ENCODE assay signal across 14 cellular contexts in the genomic region with DNA sequence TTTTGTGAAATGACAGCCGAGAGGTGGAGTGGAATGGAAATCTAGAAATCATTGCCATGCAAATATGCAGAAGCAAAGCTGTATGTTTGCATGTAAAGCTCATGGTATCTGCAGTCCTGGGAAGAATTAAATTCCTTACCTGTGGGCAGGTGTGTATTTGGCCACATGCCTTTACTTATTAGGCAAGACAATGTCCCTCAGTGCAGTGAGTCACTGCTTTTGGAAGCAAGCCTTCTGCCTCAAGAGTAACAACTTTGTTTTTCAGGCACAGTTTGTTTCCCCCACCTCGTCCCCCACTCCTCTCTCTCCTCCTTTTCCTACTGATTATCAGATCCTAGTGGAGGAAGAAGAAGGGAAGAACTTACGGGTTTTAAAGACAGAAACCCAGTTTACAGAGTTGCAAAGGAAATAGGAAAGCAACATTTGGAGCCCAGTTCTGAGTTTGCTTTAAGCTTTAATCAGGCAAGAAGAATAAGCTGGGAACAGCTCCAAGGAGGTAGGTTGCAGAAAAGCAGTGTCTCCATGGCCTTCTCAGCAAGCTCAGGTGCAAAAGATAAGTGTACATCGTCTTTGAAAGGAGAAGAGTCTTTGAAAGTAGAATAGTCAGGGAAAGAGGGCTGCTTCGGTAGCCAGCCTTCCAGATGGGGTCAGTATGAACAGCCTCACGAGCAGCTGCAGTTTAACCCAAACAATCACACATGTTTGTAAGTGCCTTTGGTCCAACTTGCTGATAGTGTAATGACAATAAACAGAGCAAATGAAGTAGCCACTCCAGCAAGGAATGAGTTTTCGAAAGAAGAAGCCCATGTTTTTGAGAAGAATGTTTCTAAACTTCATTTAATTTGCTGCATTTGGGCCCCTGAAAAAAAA.
DNase-seq lines count a peak whose midpoint lies in the region; ATAC-seq, FAIRE-seq and TF ChIP-seq lines count a peak whose summit lies in the region.
"Had no signal": no experiment of that assay in that cellular context is flagged by ENCODE, and none has a peak within 500 bp of the region (broad histone marks: within the 10 kb centered on the region; RNA-seq: fewer than 3 reads in every experiment).

No MANE protein-coding gene starts in this region.

- H3K4me3 Mint-ChIP-seq in naive thymus-derived CD8-positive, alpha-beta T cell = no peak overlapping the region
- H3K4me3 Mint-ChIP-seq: stimulated activated naive CD8-positive, alpha-beta T cell treated with anti-CD3 and anti-CD28 coated beads, Interleukin-15, amount 100 ng/mL, for 72 hours had no signal

- no TSS peak for BruUV-seq in HCT116 (replicated peaks; lab: Mats Ljungman, UMichigan)
- no TSS peak for BruUV-seq in PC-9 (replicated peaks; lab: Mats Ljungman, UMichigan)

- no peaks in the 10 kb centered on the region for H3K27me3 Mint-ChIP-seq in naive thymus-derived CD8-positive, alpha-beta T cell
- H3K27me3 Mint-ChIP-seq: stimulated activated naive CD8-positive, alpha-beta T cell treated with anti-CD3 and anti-CD28 coated beads, Interleukin-15, amount 100 ng/mL, for 72 hours had no signal

- H3K4me1 ChIP-seq in HCT116 (ENCODE audit: control insufficient read depth in 1 of 2, insufficient read depth in 2 of 2, low read length in 2 of 2) (peaks cover 15 to 17% of the 10 kb centered on the region in 2 experiments), PC-9 (replicated peaks; ENCODE audit: insufficient read depth) (peaks cover 22% of the 10 kb centered on the region), pancreas (peaks cover 13 to 18% (median 17%) of the 10 kb centered on the region in 3 donors)

- peak; percentile 82 for ATAC-seq in HCT116
- peak; percentile 96 to 98 (median 96) for ATAC-seq in pancreas
- no peak for ATAC-seq in naive thymus-derived CD8-positive, alpha-beta T cell
- no peak for ATAC-seq in HG02970 (IDR thresholded peaks at IDR 0.05; ENCODE audit: low FRiP score, unreplicated experiment)
- ATAC-seq in HG03342 (IDR thresholded peaks at IDR 0.05; ENCODE audit: unreplicated experiment) = no peak
- ATAC-seq in HG02642 (IDR thresholded peaks at IDR 0.05; ENCODE audit: poor library complexity, unreplicated experiment) = no peak
- ATAC-seq: GM12878; stimulated activated naive CD8-positive, alpha-beta T cell treated with anti-CD3 and anti-CD28 coated beads, Interleukin-15, amount 100 ng/mL, for 72 hours had no signal

- 12 to 13% methylated on average over 7 of the region's 7 CpGs for WGBS in pancreas, 2 donors

- no peaks in the 10 kb centered on the region for H3K36me3 Mint-ChIP-seq in naive thymus-derived CD8-positive, alpha-beta T cell

- no peaks in the 10 kb centered on the region for H3K36me3 ChIP-seq in HCT116 (ENCODE audit: control insufficient read depth in 1 of 2, insufficient read depth in 2 of 2, low read length in 2 of 2)
- H3K36me3 ChIP-seq in PC-9 (ENCODE audit: low read depth) = no peaks in the 10 kb centered on the region
- no peaks in the 10 kb centered on the region for H3K36me3 ChIP-seq in pancreas
- H3K36me3 ChIP-seq: heart right ventricle had no signal

- RAD21 ChIA-PET in HCT116 (lab: Charles Lee; ENCODE audit: low non-redundant PET in 1 of 2, low total read pairs in 2 of 2, uncharacterized antibody in 2 of 2, unreplicated experiment in 2 of 2) = no interaction called here

- H2AFZ ChIP-seq in HCT116 (ENCODE audit: low read depth, low read length, poor library complexity, severe bottlenecking) = peak overlapping the region; percentile 20
- H2AFZ ChIP-seq in PC-9 = peak overlapping the region; percentile 66

- no peak; the same call in 1 of the 2 replicates for TF ChIP-seq RAD21 in HCT116 (IDR thresholded peaks at IDR 0.05; ENCODE audit: low read depth)

- H3K79me2 ChIP-seq in HCT116 (ENCODE audit: insufficient read depth, low read length) (no peaks in the 10 kb centered on the region), PC-9 (ENCODE audit: low read depth) (no peaks in the 10 kb centered on the region)

- H4K20me1 ChIP-seq in HCT116 (ENCODE audit: insufficient read depth) = no peaks in the 10 kb centered on the region
- no peaks in the 10 kb centered on the region for H4K20me1 ChIP-seq in PC-9 (ENCODE audit: insufficient read depth)

- CTCF ChIA-PET in HCT116 (lab: Charles Lee) (no interaction called here), PC-9 (lab: Charles Lee) (interaction anchor here (0.6 kb wide), 1 partner anchor 11 kb away, joined by 6 read pairs; no protein-coding TSS in a partner anchor)

- H3K27ac Mint-ChIP-seq in naive thymus-derived CD8-positive, alpha-beta T cell = no peak overlapping the region
- H3K27ac Mint-ChIP-seq: stimulated activated naive CD8-positive, alpha-beta T cell treated with anti-CD3 and anti-CD28 coated beads, Interleukin-15, amount 100 ng/mL, for 72 hours had no signal

- H3K4me2 ChIP-seq in HCT116 (ENCODE audit: low read length) (peak overlapping the region; percentile 61), PC-9 (peak overlapping the region; percentile 68)

- peak; percentile 57 for DNase-seq in HCT116 (ENCODE audit: low read depth, low spot score)
- DNase-seq in PC-9 = peak; percentile 60 to 89
- DNase-seq in foreskin fibroblast = no peak
- peak in 4 of 6 donors; percentile 49 to 77 (median 74) for DNase-seq in pancreas
- no peak for DNase-seq in naive thymus-derived CD8-positive, alpha-beta T cell
- DNase-seq: activated CD4-positive, alpha-beta T cell treated with anti-CD3 and anti-CD28 coated beads, Interleukin-2, amount 50 U/mL, for 4 hours; heart right ventricle; stimulated activated CD4-positive, alpha-beta T cell treated with anti-CD3 and anti-CD28 coated beads, Interleukin-2, amount 100 ng/mL, for 48 hours; stimulated activated naive CD8-positive, alpha-beta T cell treated with anti-CD3 and anti-CD28 coated beads, Interleukin-15, amount 100 ng/mL, for 72 hours had no signal

- no peaks in the 10 kb centered on the region for H3K4me1 Mint-ChIP-seq in naive thymus-derived CD8-positive, alpha-beta T cell
- H3K4me1 Mint-ChIP-seq: stimulated activated naive CD8-positive, alpha-beta T cell treated with anti-CD3 and anti-CD28 coated beads, Interleukin-15, amount 100 ng/mL, for 72 hours had no signal

- no peak for TF ChIP-seq POLR2A in HCT116 (IDR thresholded peaks at IDR 0.05; ENCODE audit: borderline replicate concordance, extremely low read depth, insufficient read depth, insufficient read length)

- H3K27ac ChIP-seq in HCT116 (ENCODE audit: low read depth, low read length) (peak overlapping the region; percentile 39), PC-9 (peak overlapping the region; percentile 71), pancreas (peak overlapping the region; percentile 60 to 82 (median 74))
- H3K27ac ChIP-seq: heart right ventricle, HL-60 had no signal

- H3K9me2 ChIP-seq in HCT116 (ENCODE audit: insufficient read depth) (no peaks in the 10 kb centered on the region), PC-9 (ENCODE audit: insufficient read depth) (no peaks in the 10 kb centered on the region)

- H3K4me3 ChIP-seq in HCT116 (replicated peaks in 1 of 2; ENCODE audit: low read depth in 1 of 2, low read length in 2 of 2) (peak overlapping the region in 1 of 2 experiments; percentile 11; a peak in 2 of 4 replicates), PC-9 (peak overlapping the region; percentile 3; the same call in 1 of the 2 replicates), foreskin fibroblast (ENCODE audit: low read depth in 1 of 2, low read length in 2 of 2) (no peak overlapping the region), pancreas (peak overlapping the region in 2 of 4 donors; percentile 6 to 9)
- H3K4me3 ChIP-seq: GM12878, heart right ventricle had no signal

- POLR2A ChIA-PET in HCT116 (lab: Charles Lee) (no interaction called here), PC-9 (lab: Charles Lee; ENCODE audit: unreplicated experiment) (interaction anchor here (0.6 to 0.7 kb wide), 5 partner anchors 26 to 151 kb away, joined by 3 to 13 read pairs (median 7); no protein-coding TSS in a partner anchor)
- POLR2A ChIA-PET in naive thymus-derived CD8-positive, alpha-beta T cell (lab: Charles Lee) = no interaction called here

- peaks cover 17% of the 10 kb centered on the region; the same call in 1 of the 2 replicates for H3F3A ChIP-seq in PC-9 (ENCODE audit: insufficient read depth, low read depth)

- FAIRE-seq in pancreas (lab: Jason Lieb, UNC) = no peak
- FAIRE-seq: GM12878 had no signal

- H3K9ac ChIP-seq in HCT116 (ENCODE audit: low read length) = peak overlapping the region; percentile 21; the same call in 1 of the 2 replicates

- no peak for TF ChIP-seq CTCF in HCT116 (IDR thresholded peaks at IDR 0.05 in 2 of 3, conservative IDR thresholded peaks at IDR 0.05 in 1 of 3; ENCODE audit: borderline replicate concordance in 1 of 3, insufficient read depth in 1 of 3, low read depth in 2 of 3, low read length in 2 of 3)
- no peak for TF ChIP-seq CTCF in PC-9 (conservative IDR thresholded peaks at IDR 0.05)
- TF ChIP-seq CTCF in foreskin fibroblast (IDR thresholded peaks at IDR 0.05; ENCODE audit: low read depth, low read length) = peak; percentile 11
- no peak for TF ChIP-seq CTCF in pancreas (IDR thresholded peaks at IDR 0.05)

- intact Hi-C loops in HCT116 (cut with micrococcal nuclease) (no loop called here), PC-9 (cut with micrococcal nuclease; ENCODE audit: unreplicated experiment) (loop anchor here (1.0 to 10.0 kb wide), 4 partner anchors 114 to 456 kb away; a partner anchor contains a TSS), pancreas (cut with DNase I) (no loop called here)

- H3K9me3 ChIP-seq in HCT116 (ENCODE audit: control insufficient read depth in 1 of 2, insufficient read depth in 1 of 2, low read depth in 1 of 2, low read length in 2 of 2) (no peaks in the 10 kb centered on the region), PC-9 (ENCODE audit: insufficient read depth, low read depth) (no peaks in the 10 kb centered on the region), pancreas (no peaks in the 10 kb centered on the region)
- H3K9me3 ChIP-seq: heart right ventricle had no signal

- H3K27me3 ChIP-seq in HCT116 (ENCODE audit: insufficient read depth, low read length) = no peaks in the 10 kb centered on the region
- H3K27me3 ChIP-seq in PC-9 (ENCODE audit: insufficient read depth, low read depth) = no peaks in the 10 kb centered on the region
- H3K27me3 ChIP-seq in pancreas = no peaks in the 10 kb centered on the region
- H3K27me3 ChIP-seq: heart right ventricle had no signal

- peaks cover 0 to 2% (median 0%) of the 10 kb centered on the region in 9 donors for H3K9me3 Mint-ChIP-seq in naive thymus-derived CD8-positive, alpha-beta T cell
- H3K9me3 Mint-ChIP-seq: stimulated activated naive CD8-positive, alpha-beta T cell treated with anti-CD3 and anti-CD28 coated beads, Interleukin-15, amount 100 ng/mL, for 72 hours had no signal

TF ChIP-seq in HCT116, 20 proteins besides CTCF, POLR2A, EP300 and RAD21 (continues in another document):
- TF ChIP-seq JUND (IDR thresholded peaks at IDR 0.05) (peak; percentile 76), POLR2AphosphoS5 (IDR thresholded peaks at IDR 0.05; ENCODE audit: low read depth, low read length) (peak; percentile 25; the same call in 1 of the 2 replicates), ELF1 (IDR thresholded peaks at IDR 0.05; ENCODE audit: borderline replicate concordance, low read depth) (no peak), SRF (IDR thresholded peaks at IDR 0.05; ENCODE audit: low read depth) (peak; percentile 83)

Comparison
In these comparisons a context has a peak if more than half of its experiments do, and no peak if none do; other contexts are left out.
1. ATAC-seq: peak in HCT116 (single experiment) and pancreas (4 of 4); none in naive thymus-derived CD8-positive, alpha-beta T cell (0 of 2), HG02970 (single experiment), HG03342 (single experiment) and HG02642 (single experiment).
2. DNase-seq: peak in HCT116 (single experiment), PC-9 (2 of 2) and pancreas (4 of 6); none in foreskin fibroblast (0 of 2) and naive thymus-derived CD8-positive, alpha-beta T cell (0 of 10).
3. Peak in every context shown above with its lines, with median percentiles within 50 percentile points of each other: H3K27ac ChIP-seq.